In the genomic region with DNA sequence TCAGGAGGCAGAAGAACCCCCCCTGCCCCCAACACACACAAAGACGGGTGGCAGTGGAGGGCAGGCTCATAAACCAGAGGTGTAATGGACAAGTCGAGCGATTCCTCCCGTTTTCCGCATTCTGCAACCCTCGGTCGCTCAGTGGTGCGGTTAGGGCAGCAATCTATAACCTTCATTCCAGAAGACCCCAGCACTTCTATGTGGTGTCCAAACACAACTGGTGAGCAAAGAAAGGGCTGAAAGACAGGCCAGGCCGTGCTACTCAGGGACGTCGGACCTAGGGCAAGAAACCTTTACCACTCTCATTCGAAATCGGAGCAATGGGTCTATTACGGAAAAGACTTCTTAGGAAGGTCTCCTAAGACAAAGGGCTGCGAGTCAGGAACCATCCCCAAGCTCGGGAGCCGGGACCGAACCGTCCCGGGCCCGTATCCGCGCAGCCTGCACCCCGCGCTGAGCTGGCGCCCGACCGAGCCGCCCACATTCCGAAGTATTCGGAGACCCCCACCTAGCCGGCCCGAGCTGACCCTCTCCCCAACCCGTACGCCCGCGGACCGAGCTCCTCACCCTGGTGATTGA, we compare ENCODE assay signal across 8 cellular contexts. TPM values are rescaled to one million over a fixed set of nuclear protein-coding genes. Genes with fewer than 3 reads are reported as not detected.
DNase-seq lines count a peak whose midpoint lies in the region; ATAC-seq and TF ChIP-seq lines count a peak whose summit lies in the region.

No MANE protein-coding gene starts in this region.

- peaks cover 31% of the 10 kb centered on the region for H3K4me1 Mint-ChIP-seq in T-helper 2 cell treated with Interferon-gamma antibody and Interleukin-4, amounts not matched to agents 5 μg/mL and 100 μg/mL, for 36 hours (ENCODE audit: low read depth)

- peaks cover 7% of the 10 kb centered on the region for H3K27me3 Mint-ChIP-seq in T-helper 2 cell treated with Interferon-gamma antibody and Interleukin-4, amounts not matched to agents 5 μg/mL and 100 μg/mL, for 36 hours (ENCODE audit: low read depth)

- H3K27ac ChIP-seq in coronary artery (peak overlapping the region; percentile 81 to 95), stomach smooth muscle (ENCODE audit: low read length) (peak overlapping the region; percentile 72)

- 0% methylated on average over 31 of the region's 38 CpGs for WGBS in lower leg skin, 2 donors

- H3K36me3 ChIP-seq in BE2C, result no peaks in the 10 kb centered on the region
- no peaks in the 10 kb centered on the region for H3K36me3 ChIP-seq in stomach smooth muscle (ENCODE audit: control insufficient read depth in 2 of 2, insufficient read depth in 2 of 2, low read length in 2 of 2)

- intact Hi-C loops in lower leg skin (cut with DNase I; ENCODE audit: low total_unique reads), result no loop called here

- ATAC-seq in GM18909 (IDR thresholded peaks at IDR 0.05; ENCODE audit: poor library complexity, unreplicated experiment) (peak; percentile 25), HG03159 (IDR thresholded peaks at IDR 0.05; ENCODE audit: unreplicated experiment) (peak; percentile 27)

- no peaks in the 10 kb centered on the region for H3K9me3 ChIP-seq in BE2C
- no peaks in the 10 kb centered on the region for H3K9me3 ChIP-seq in stomach smooth muscle (ENCODE audit: control insufficient read depth in 2 of 2, low read length in 2 of 2)

- H3K4me1 ChIP-seq in BE2C (no peaks in the 10 kb centered on the region), stomach smooth muscle (ENCODE audit: control insufficient read depth, insufficient read depth, low read length) (peaks cover 5% of the 10 kb centered on the region)

- H3K4me3 ChIP-seq in BE2C (ENCODE audit: low read depth, low read length) (peak overlapping the region; percentile 82), coronary artery (peak overlapping the region; percentile 92), lower leg skin (ENCODE audit: low read depth, poor library complexity, severe bottlenecking) (peak overlapping the region; percentile 81), stomach smooth muscle (ENCODE audit: low read length in 2 of 2) (peak overlapping the region; percentile 90 to 94)

- no peaks in the 10 kb centered on the region for H3K9me3 Mint-ChIP-seq in T-helper 2 cell treated with Interferon-gamma antibody and Interleukin-4, amounts not matched to agents 5 μg/mL and 100 μg/mL, for 36 hours

- peak overlapping the region; percentile 97 for H3K4me3 Mint-ChIP-seq in T-helper 2 cell treated with Interferon-gamma antibody and Interleukin-4, amounts not matched to agents 5 μg/mL and 100 μg/mL, for 36 hours

- peak overlapping the region; percentile 79 for H3K27ac Mint-ChIP-seq in T-helper 2 cell treated with Interferon-gamma antibody and Interleukin-4, amounts not matched to agents 5 μg/mL and 100 μg/mL, for 36 hours

- H3K36me3 Mint-ChIP-seq in T-helper 2 cell treated with Interferon-gamma antibody and Interleukin-4, amounts not matched to agents 5 μg/mL and 100 μg/mL, for 36 hours (ENCODE audit: low read depth), result peaks cover 8% of the 10 kb centered on the region

- H3K9ac ChIP-seq in stomach smooth muscle (ENCODE audit: low read length in 2 of 2), result peak overlapping the region; percentile 75 to 87

- DNase-seq in BE2C (peak; percentile 8), coronary artery (ENCODE audit: low spot score) (no peak), lower leg skin (ENCODE audit: low spot score in 2 of 2) (peak in 1 of 2 donors; percentile 87), putamen (ENCODE audit: low spot score) (no peak)
- DNase-seq in T-helper 2 cell treated with Interferon-gamma antibody and Interleukin-4, amounts not matched to agents 5 μg/mL and 100 μg/mL, for 36 hours (ENCODE audit: low spot score), result peak; percentile 27

- no peak for TF ChIP-seq CTCF in BE2C (IDR thresholded peaks at IDR 0.05; ENCODE audit: low read depth, low read length)
- TF ChIP-seq CTCF in coronary artery (IDR thresholded peaks at IDR 0.05), result no peak
- no peak for TF ChIP-seq CTCF in lower leg skin (IDR thresholded peaks at IDR 0.05)

- no peak for TF ChIP-seq POLR2A in lower leg skin (IDR thresholded peaks at IDR 0.05)

- H3K27me3 ChIP-seq in BE2C (no peaks in the 10 kb centered on the region), stomach smooth muscle (ENCODE audit: control insufficient read depth in 1 of 2, insufficient read depth in 2 of 2, low read length in 2 of 2) (no peaks in the 10 kb centered on the region)

RNA-seq across cellular contexts. Expression of a gene that starts 0.6 kb away (rescaled TPM):
- 13.7 TPM for polyA plus RNA-seq in BE2C (2012; ENCODE audit: insufficient read depth, insufficient read length, low read depth)
- total RNA-seq in lower leg skin, result 100 to 1,000 TPM in 3 of 4 donors, 10 to 100 TPM in 1; 77.7 to 161 (median 128) TPM

Comparison
In these comparisons a context has a peak if more than half of its experiments do, and no peak if none do; other contexts are left out.
1. DNase-seq: peak in BE2C (single experiment) and T-helper 2 cell treated with Interferon-gamma antibody and Interleukin-4, amounts not matched to agents 5 μg/mL and 100 μg/mL, for 36 hours (single experiment); none in coronary artery (single experiment) and putamen (single experiment).
2. Peak in every context shown above with its lines, with median percentiles within 50 percentile points of each other: H3K4me3 ChIP-seq.